In genomic region chr3:9067352-9067975, GRCh38 we compare ENCODE assay signal across 8 cellular contexts.
A peak's percentile ranks its signal among the peaks of the same experiment; 100 is the strongest.
DNase-seq lines count a peak whose midpoint lies in the region; ATAC-seq, FAIRE-seq and TF ChIP-seq lines count a peak whose summit lies in the region.

No MANE protein-coding gene starts in this region.

- no peaks in the 10 kb centered on the region for H3K36me3 ChIP-seq in K562 (ENCODE audit: control insufficient read depth, insufficient read depth, low read length)

- H3K27me3 ChIP-seq in K562 (ENCODE audit: control insufficient read depth in 2 of 2, insufficient read depth in 2 of 2, low read length in 2 of 2) = peaks cover 0 to 17% of the 10 kb centered on the region in 2 experiments; a peak in 2 of 5 replicates

- ATAC-seq in HG02885 (IDR thresholded peaks at IDR 0.05; ENCODE audit: poor library complexity, unreplicated experiment) = peak; percentile 81
- peak; percentile 94 for ATAC-seq in K562

- POLR2A ChIA-PET in K562 (lab: Yijun Ruan, JAX) = interaction anchor here (1.9 kb wide), 1 partner anchor 15 kb away, joined by 5 read pairs; no protein-coding TSS in a partner anchor

- H4K20me1 ChIP-seq in K562 (replicated peaks; ENCODE audit: control insufficient read depth, insufficient read depth, low read length) = no peaks in the 10 kb centered on the region

- no peaks in the 10 kb centered on the region for H3K4me1 ChIP-seq in K562 (replicated peaks in 1 of 2; ENCODE audit: control insufficient read depth in 2 of 2, insufficient read depth in 2 of 2, low read length in 2 of 2)

- 0 out of 2 replicates have a peak, but pooled peaks cover 4% of the 10 kb centered on the region for H3K9me3 ChIP-seq in K562 (replicated peaks; ENCODE audit: control insufficient read depth, insufficient read depth, low read depth, low read length)

- H3K4me1 Mint-ChIP-seq in activated naive CD4-positive, alpha-beta T cell treated with anti-CD3 and anti-CD28 coated beads for 36 hours (ENCODE audit: low read depth) = no peaks in the 10 kb centered on the region

- BruUV-seq in K562 (replicated peaks; lab: Mats Ljungman, UMichigan) = no TSS peak

- H3K4me2 ChIP-seq in K562 (ENCODE audit: insufficient read depth, low read length) = no peak overlapping the region

- H3K27me3 Mint-ChIP-seq in activated naive CD4-positive, alpha-beta T cell treated with anti-CD3 and anti-CD28 coated beads for 36 hours (ENCODE audit: low read depth) = no peaks in the 10 kb centered on the region

- in situ Hi-C loops in K562 (cut with MboI) = loop anchor here (5.0 kb wide), 1 partner anchor 95 kb away; no protein-coding TSS in a partner anchor

- H3K9me1 ChIP-seq in K562 (ENCODE audit: control insufficient read depth, insufficient read depth, low read length) = no peaks in the 10 kb centered on the region

- H3K9me3 Mint-ChIP-seq in activated naive CD4-positive, alpha-beta T cell treated with anti-CD3 and anti-CD28 coated beads for 36 hours = peaks cover 6% of the 10 kb centered on the region

- peak; percentile 57 for DNase-seq in activated naive CD4-positive, alpha-beta T cell treated with anti-CD3 and anti-CD28 coated beads for 36 hours
- no peak for DNase-seq in activated naive CD4-positive, alpha-beta T cell treated with Interleukin-2 at 50 U/mL for 16 hours
- DNase-seq in NCI-H748 treated with DMSO at 0.1 percent for 48 hours (lab: John Stamatoyannopoulos, UW) (peak; percentile 15), K562 (ENCODE audit: extremely low read depth in 1 of 4, low spot score in 3 of 4) (peak; percentile 58 to 75 (median 70)), iPS DF 19.7 (ENCODE audit: low read depth, low spot score) (peak; percentile 30)
- peak; percentile 3 for DNase-seq in stimulated activated CD4-positive, alpha-beta T cell treated with anti-CD3 and anti-CD28 coated beads, Interleukin-12 subunit alpha, Interleukin-12 subunit beta, amount 100 ng/mL, for 4 hours
- no peak for DNase-seq in activated CD4-positive, CD25-positive, alpha-beta regulatory T cell treated with anti-CD3 and anti-CD28 coated beads, Interleukin-2, amount 50 U/mL, for 72 hours

- H3K79me2 ChIP-seq in K562 (ENCODE audit: control insufficient read depth, insufficient read depth, low read length) = no peaks in the 10 kb centered on the region

- CTCF ChIA-PET in activated naive CD4-positive, alpha-beta T cell treated with anti-CD3 and anti-CD28 coated beads for 36 hours (lab: Charles Lee) = interaction anchor here (0.6 to 1.4 kb wide), 3 partner anchors 79 to 235 kb away, joined by 3 to 5 read pairs (median 4); no protein-coding TSS in a partner anchor
- CTCF ChIA-PET in K562 (lab: Yijun Ruan, JAX; ENCODE audit: low intra/inter-chr PET ratio) = interaction anchor here (0.7 to 2.2 kb wide), 3 partner anchors 79 to 404 kb away, joined by 5 to 23 read pairs (median 7); no protein-coding TSS in a partner anchor

- peak; percentile 86 to 92 for TF ChIP-seq RAD21 in K562 (CRISPR knock-in tag; conservative IDR thresholded peaks at IDR 0.05 in 1 of 2, IDR thresholded peaks at IDR 0.05 in 1 of 2)

- TF ChIP-seq EP300 in K562 (IDR thresholded peaks at IDR 0.05; ENCODE audit: low read length) = no peak

- no peak overlapping the region for H2AFZ ChIP-seq in K562 (ENCODE audit: low read depth, low read length)

- H3K36me3 Mint-ChIP-seq in activated naive CD4-positive, alpha-beta T cell treated with anti-CD3 and anti-CD28 coated beads for 36 hours (ENCODE audit: low read depth) = peaks cover 4% of the 10 kb centered on the region

- no peak overlapping the region for H3K27ac ChIP-seq in K562 (ENCODE audit: extremely low read depth, low read depth, low read length)

- TF ChIP-seq POLR2A in K562 (conservative IDR thresholded peaks at IDR 0.05) = no peak

- H3K4me3 ChIP-seq in K562 = no peak overlapping the region

- intact Hi-C loops in activated naive CD4-positive, alpha-beta T cell treated with anti-CD3 and anti-CD28 coated beads for 36 hours (cut with micrococcal nuclease) = loop anchor here (1.0 to 10.0 kb wide), 4 partner anchors 79 to 303 kb away; partner anchors contain the start of gene OXTR
- intact Hi-C loops in K562 (cut with micrococcal nuclease) = loop anchor here (1.0 to 5.0 kb wide), 5 partner anchors 79 to 405 kb away; partner anchors contain the start of gene OXTR

- FAIRE-seq in K562 (lab: Jason Lieb, UNC) = peak; percentile 95

- under 1% methylated on average over 13 of the region's 13 CpGs for WGBS in K562 (ENCODE audit: insufficient coverage, low coverage, missing lambda C conversion rate)

- no peak overlapping the region for H3K4me3 Mint-ChIP-seq in activated naive CD4-positive, alpha-beta T cell treated with anti-CD3 and anti-CD28 coated beads for 36 hours

- TF ChIP-seq CTCF in K562 (IDR thresholded peaks at IDR 0.05 in 2 of 3, conservative IDR thresholded peaks at IDR 0.05 in 1 of 3; ENCODE audit: insufficient read depth in 2 of 3, low read depth in 1 of 3, low read length in 3 of 3) = peak; percentile 89 to 97 (median 89)

- no peak overlapping the region for H3K9ac ChIP-seq in K562 (ENCODE audit: insufficient read depth in 1 of 2, low read depth in 2 of 2, low read length in 2 of 2)

- no peak overlapping the region for H3K27ac Mint-ChIP-seq in activated naive CD4-positive, alpha-beta T cell treated with anti-CD3 and anti-CD28 coated beads for 36 hours

TF ChIP-seq in K562, 482 proteins besides CTCF, POLR2A, EP300 and RAD21 (continues in another document):
- TF ChIP-seq FOXJ2 (tag; IDR thresholded peaks at IDR 0.05) = no peak
- TF ChIP-seq CREBBP (IDR thresholded peaks at IDR 0.05; ENCODE audit: low read depth, low read length) = no peak
- TF ChIP-seq ETS2 (tag; IDR thresholded peaks at IDR 0.05; ENCODE audit: borderline replicate concordance, poor library complexity, severe bottlenecking) = no peak
- no peak for TF ChIP-seq ZNF518B (CRISPR knock-in tag; IDR thresholded peaks at IDR 0.05)
- peak; percentile 64; the same call in 1 of the 2 replicates for TF ChIP-seq KLF16 (IDR thresholded peaks at IDR 0.05)
- TF ChIP-seq HNRNPK (IDR thresholded peaks at IDR 0.05; ENCODE audit: low read depth, low read length, poor library complexity, severe bottlenecking) = no peak
- TF ChIP-seq ARHGAP35 (IDR thresholded peaks at IDR 0.05; ENCODE audit: partially characterized antibody) = no peak
- 0 out of 4 replicates have a peak, but pooled peaks of 1 of the 2 experiments have one; percentile 28 for TF ChIP-seq ZMIZ1 (IDR thresholded peaks at IDR 0.05; ENCODE audit: low read depth in 2 of 2, low read length in 2 of 2)
- TF ChIP-seq FOXK2 (conservative IDR thresholded peaks at IDR 0.05 in 1 of 2, IDR thresholded peaks at IDR 0.05 in 1 of 2; ENCODE audit: low read depth in 2 of 2) = 0 out of 4 replicates have a peak, but pooled peaks of 1 of the 2 experiments have one; percentile 15
- TF ChIP-seq RB1 (IDR thresholded peaks at IDR 0.05; ENCODE audit: low read depth) = peak; percentile 56; the same call in 1 of the 2 replicates
- no peak for TF ChIP-seq ZNF217 (CRISPR knock-in tag; IDR thresholded peaks at IDR 0.05)
- no peak for TF ChIP-seq HOXB6 (CRISPR knock-in tag; IDR thresholded peaks at IDR 0.05; ENCODE audit: borderline replicate concordance)
- 0 out of 2 replicates have a peak, but pooled peaks have one; percentile 11 for TF ChIP-seq PHF21A (IDR thresholded peaks at IDR 0.05; ENCODE audit: borderline replicate concordance, low read depth)

Comparison
In these comparisons a context has a peak if more than half of its experiments do, and no peak if none do; other contexts are left out.
1. DNase-seq: peak in activated naive CD4-positive, alpha-beta T cell treated with anti-CD3 and anti-CD28 coated beads for 36 hours (single experiment), NCI-H748 treated with DMSO at 0.1 percent for 48 hours (single experiment), K562 (4 of 4), iPS DF 19.7 (single experiment) and stimulated activated CD4-positive, alpha-beta T cell treated with anti-CD3 and anti-CD28 coated beads, Interleukin-12 subunit alpha, Interleukin-12 subunit beta, amount 100 ng/mL, for 4 hours (single experiment); none in activated naive CD4-positive, alpha-beta T cell treated with Interleukin-2 at 50 U/mL for 16 hours (single experiment) and activated CD4-positive, CD25-positive, alpha-beta regulatory T cell treated with anti-CD3 and anti-CD28 coated beads, Interleukin-2, amount 50 U/mL, for 72 hours (single experiment).